ENCODE assay signal across 8 cellular contexts in the genomic region with DNA sequence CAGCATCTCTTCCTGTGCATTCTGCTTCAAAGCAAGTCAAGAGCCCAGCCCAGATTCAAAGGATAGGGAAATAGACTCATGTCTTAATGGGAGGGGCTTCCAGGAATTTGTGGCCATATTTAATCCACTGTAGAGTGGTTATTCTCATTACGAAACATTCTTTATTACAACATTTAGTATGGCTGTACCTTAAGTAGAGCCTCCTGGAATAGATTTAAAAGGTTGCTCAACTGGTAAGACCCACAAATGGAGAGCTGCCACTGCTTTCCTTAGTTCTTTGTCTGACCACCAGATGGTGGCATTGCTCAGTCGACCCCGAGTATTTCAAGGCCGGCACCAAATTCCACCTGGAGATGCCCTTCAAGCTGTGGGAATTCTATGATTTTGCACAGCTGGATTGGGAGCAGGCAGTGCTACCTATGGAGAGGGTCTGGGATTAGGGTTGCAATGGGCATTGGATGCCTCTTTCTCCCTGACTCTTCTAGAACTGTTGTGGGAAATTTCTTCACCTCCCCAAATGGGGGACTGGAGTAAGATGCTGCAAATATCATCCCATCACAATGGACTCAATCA.
DNase-seq lines count a peak whose midpoint lies in the region; ATAC-seq and TF ChIP-seq lines count a peak whose summit lies in the region.

No MANE protein-coding gene starts in this region.

- intact Hi-C loops in MCF 10A (cut with micrococcal nuclease) = loop anchor here (1.0 to 5.0 kb wide), 10 partner anchors 56 to 851 kb away; partner anchors contain the start of gene ADRA2A

- H3K9me3 Mint-ChIP-seq in T-cell (peaks cover 6 to 17% (median 6%) of the 10 kb centered on the region in 3 donors), MCF 10A (ENCODE audit: unreplicated experiment) (peaks cover 16% of the 10 kb centered on the region), immature natural killer cell (no peaks in the 10 kb centered on the region)

- H3K4me1 Mint-ChIP-seq in T-cell = peaks cover 67 to 86% (median 70%) of the 10 kb centered on the region in 3 donors
- H3K4me1 Mint-ChIP-seq in MCF 10A (ENCODE audit: insufficient read depth, unreplicated experiment) = peaks cover 14% of the 10 kb centered on the region
- no peaks in the 10 kb centered on the region for H3K4me1 Mint-ChIP-seq in immature natural killer cell

- POLR2A ChIA-PET in T-cell (lab: Charles Lee) (interaction anchor here in 1 of 2 donors (0.6 kb wide), 1 partner anchor 103 kb away, joined by 3 read pairs; no protein-coding TSS in a partner anchor), MCF 10A (lab: Yijun Ruan, JAX) (interaction anchor here (0.6 to 2.1 kb wide), 16 partner anchors 28 to 172 kb away, joined by 3 to 19 read pairs (median 5); partner anchors contain the start of genes BBIP1 and PDCD4)

- DNase-seq in DMS114 treated with DMSO at 0.1 percent for 48 hours (lab: John Stamatoyannopoulos, UW; ENCODE audit: unreplicated experiment) (peak; percentile 62), NCI-H1105 (lab: John Stamatoyannopoulos, UW) (peak; percentile 26), T-cell (peak in 26 of 34 experiments; percentile 15 to 56 (median 38)), MCF 10A (ENCODE audit: unreplicated experiment) (peak; percentile 87), immature natural killer cell (peak; percentile 26 to 46 (median 36)), cortex of kidney (lab: John Stamatoyannopoulos, UW) (no peak)
- DNase-seq in stimulated activated CD4-positive, alpha-beta T cell treated with anti-CD3 and anti-CD28 coated beads, Interleukin-15, amount 100 ng/mL, for 24 hours = peak; percentile 54

- BruUV-seq in MCF 10A (replicated peaks; lab: Mats Ljungman, UMichigan) = no TSS peak

- CTCF ChIA-PET in T-cell (lab: Charles Lee) (interaction anchor here (0.6 to 3.9 kb wide), 14 partner anchors 9 to 1426 kb away, joined by 3 to 34 read pairs (median 3); no protein-coding TSS in a partner anchor), MCF 10A (lab: Yijun Ruan, JAX) (interaction anchor here (0.6 to 2.2 kb wide), 25 partner anchors 12 to 1391 kb away, joined by 3 to 22 read pairs (median 4); no protein-coding TSS in a partner anchor)

- peak; percentile 86 for TF ChIP-seq CTCF in MCF 10A (IDR thresholded peaks at IDR 0.05; ENCODE audit: unreplicated experiment)

- peak overlapping the region in 1 of 3 donors; percentile 2 for H3K4me3 Mint-ChIP-seq in T-cell
- H3K4me3 Mint-ChIP-seq in MCF 10A (ENCODE audit: unreplicated experiment) = no peak overlapping the region
- no peak overlapping the region for H3K4me3 Mint-ChIP-seq in immature natural killer cell

- ATAC-seq in GM21529 (IDR thresholded peaks at IDR 0.05; ENCODE audit: unreplicated experiment) (peak; percentile 45), T-cell (replicated peaks in 1 of 4) (peak in 1 of 4 experiments; percentile 42)

- H3K36me3 Mint-ChIP-seq in T-cell (no peaks in the 10 kb centered on the region), MCF 10A (ENCODE audit: insufficient read depth, unreplicated experiment) (no peaks in the 10 kb centered on the region), immature natural killer cell (no peaks in the 10 kb centered on the region)

- H3K27me3 Mint-ChIP-seq in T-cell (no peaks in the 10 kb centered on the region), MCF 10A (ENCODE audit: insufficient read depth, unreplicated experiment) (no peaks in the 10 kb centered on the region), immature natural killer cell (ENCODE audit: low read depth in 3 of 3) (peaks cover 0 to 6% (median 2%) of the 10 kb centered on the region in 3 donors)

- H3K27ac Mint-ChIP-seq in T-cell (peak overlapping the region in 1 of 2 donors; percentile 34), MCF 10A (ENCODE audit: low read depth, unreplicated experiment) (peak overlapping the region; percentile 51), immature natural killer cell (no peak overlapping the region)
